8 cellular contexts compared by ENCODE assay signal in genomic region chr1:209805875-209806760, GRCh38. TPM values are rescaled to one million over a fixed set of nuclear protein-coding genes. Genes with fewer than 3 reads are reported as not detected.
DNase-seq lines count a peak whose midpoint lies in the region; ATAC-seq and TF ChIP-seq lines count a peak whose summit lies in the region.

Gene IRF6 (minus strand): TSS chr1:209806142. CDS start chr1:209801413, 4,729 bp downstream.

- POLR2A ChIA-PET in BJ (lab: Charles Lee), result no interaction called here

- peak; percentile 93 for ATAC-seq in GM19468 (IDR thresholded peaks at IDR 0.05; ENCODE audit: extremely low read depth, unreplicated experiment)
- ATAC-seq in body of pancreas, result peak; percentile 94

- no peaks in the 10 kb centered on the region for H3K36me3 Mint-ChIP-seq in T-helper 2 cell treated with Interferon-gamma antibody and Interleukin-4, amounts not matched to agents 5 μg/mL and 100 μg/mL, for 36 hours (ENCODE audit: low read depth)

- H3K9me3 ChIP-seq in body of pancreas (no peaks in the 10 kb centered on the region), iPS DF 6.9 (ENCODE audit: control insufficient read depth, insufficient read depth, low read length) (no peaks in the 10 kb centered on the region), skeletal muscle tissue (ENCODE audit: control insufficient read depth in 3 of 3, low read length in 3 of 3) (no peaks in the 10 kb centered on the region)

- peak within 1 kb of the TSS; percentile 44 for H3K4me3 Mint-ChIP-seq in T-helper 2 cell treated with Interferon-gamma antibody and Interleukin-4, amounts not matched to agents 5 μg/mL and 100 μg/mL, for 36 hours

- H3K4me1 ChIP-seq in body of pancreas (peaks cover 43% of the 10 kb centered on the region), iPS DF 6.9 (ENCODE audit: control insufficient read depth, insufficient read depth, low read length) (no peaks in the 10 kb centered on the region; the same call in 1 of the 2 replicates), skeletal muscle tissue (ENCODE audit: control insufficient read depth in 3 of 3, insufficient read depth in 3 of 3, low read length in 3 of 3) (peaks cover 8 to 16% (median 12%) of the 10 kb centered on the region in 3 donors)

- peaks cover 7% of the 10 kb centered on the region for H3K4me1 Mint-ChIP-seq in T-helper 2 cell treated with Interferon-gamma antibody and Interleukin-4, amounts not matched to agents 5 μg/mL and 100 μg/mL, for 36 hours (ENCODE audit: low read depth)

- WGBS in body of pancreas, 2 donors, result 1 to 6% methylated on average over 16 to 46 of the region's 46 CpGs
- no CpG with 5 or more reads among the region's 46 CpGs for WGBS in iPS DF 6.9 (ENCODE audit: insufficient coverage, insufficient read length)

- H3K27me3 ChIP-seq in BJ (ENCODE audit: control insufficient read depth, insufficient read depth, low read length), result no peaks in the 10 kb centered on the region; the same call in 1 of the 2 replicates
- no peaks in the 10 kb centered on the region for H3K27me3 ChIP-seq in body of pancreas
- H3K27me3 ChIP-seq in iPS DF 6.9 (ENCODE audit: control insufficient read depth, insufficient read depth, low read length), result no peaks in the 10 kb centered on the region
- peaks cover 0 to 16% (median 5%) of the 10 kb centered on the region in 3 donors for H3K27me3 ChIP-seq in skeletal muscle tissue (ENCODE audit: control insufficient read depth in 3 of 3, insufficient read depth in 3 of 3, low read length in 3 of 3)

- peak within 1 kb of the TSS; percentile 81 to 96 (median 94) for H3K27ac ChIP-seq in body of pancreas
- no peak within 1 kb of the TSS for H3K27ac ChIP-seq in iPS DF 6.9 (ENCODE audit: low read length)
- H3K27ac ChIP-seq in skeletal muscle tissue (ENCODE audit: low read depth, low read length), result no peak within 1 kb of the TSS

- intact Hi-C loops in body of pancreas (cut with DNase I), result no loop called here

- no peaks in the 10 kb centered on the region for H3K36me3 ChIP-seq in BJ (ENCODE audit: control insufficient read depth, insufficient read depth, low read length)
- H3K36me3 ChIP-seq in body of pancreas (replicated peaks in 1 of 2; ENCODE audit: insufficient read depth in 1 of 2, low read depth in 2 of 2), result no peaks in the 10 kb centered on the region
- no peaks in the 10 kb centered on the region for H3K36me3 ChIP-seq in iPS DF 6.9 (ENCODE audit: control insufficient read depth, insufficient read depth, low read length)
- no peaks in the 10 kb centered on the region for H3K36me3 ChIP-seq in skeletal muscle tissue (ENCODE audit: control insufficient read depth in 3 of 3, insufficient read depth in 3 of 3, low read length in 3 of 3)

- CTCF ChIA-PET in BJ (lab: Yijun Ruan, JAX), result interaction anchor here (1.9 kb wide), 1 partner anchor 17 kb away, joined by 7 read pairs; no protein-coding TSS in a partner anchor

- H3K4me3 ChIP-seq in BJ (ENCODE audit: low read depth, low read length), result peak within 1 kb of the TSS; percentile 30
- H3K4me3 ChIP-seq in body of pancreas, result peak within 1 kb of the TSS; percentile 41 to 48
- H3K4me3 ChIP-seq in iPS DF 6.9 (ENCODE audit: low read length), result peak within 1 kb of the TSS; percentile 76; the same call in 1 of the 2 replicates
- peak within 1 kb of the TSS in 2 of 3 donors; percentile 51 for H3K4me3 ChIP-seq in skeletal muscle tissue (ENCODE audit: low read length in 3 of 3)

- H3K27me3 Mint-ChIP-seq in T-helper 2 cell treated with Interferon-gamma antibody and Interleukin-4, amounts not matched to agents 5 μg/mL and 100 μg/mL, for 36 hours (ENCODE audit: low read depth), result peaks cover 7% of the 10 kb centered on the region

- H3K9ac ChIP-seq in skeletal muscle tissue (ENCODE audit: low read depth in 1 of 3, low read length in 3 of 3), result no peak within 1 kb of the TSS

- no peak for DNase-seq in BJ (ENCODE audit: low read depth)
- DNase-seq in HUDEP-2 (lab: John Stamatoyannopoulos, UW; ENCODE audit: unreplicated experiment in 76 of 76), result peak in 62 of 76 experiments; percentile 15 to 82 (median 64)
- no peak for DNase-seq in T-helper 2 cell treated with Interferon-gamma antibody and Interleukin-4, amounts not matched to agents 5 μg/mL and 100 μg/mL, for 36 hours (ENCODE audit: low spot score)
- DNase-seq in body of pancreas, result peak; percentile 97 to 98 (median 98)
- peak; percentile 92 for DNase-seq in iPS DF 6.9 (ENCODE audit: low read depth, low spot score)
- DNase-seq in putamen (ENCODE audit: low spot score), result no peak

- H3K9me3 Mint-ChIP-seq in T-helper 2 cell treated with Interferon-gamma antibody and Interleukin-4, amounts not matched to agents 5 μg/mL and 100 μg/mL, for 36 hours, result no peaks in the 10 kb centered on the region

- peak; percentile 98 to 99 (median 99) for TF ChIP-seq POLR2A in body of pancreas (IDR thresholded peaks at IDR 0.05)

- TF ChIP-seq CTCF in BJ (IDR thresholded peaks at IDR 0.05; ENCODE audit: insufficient read depth, low read depth, low read length), result no peak
- no peak for TF ChIP-seq CTCF in body of pancreas (IDR thresholded peaks at IDR 0.05)

- H3K27ac Mint-ChIP-seq in T-helper 2 cell treated with Interferon-gamma antibody and Interleukin-4, amounts not matched to agents 5 μg/mL and 100 μg/mL, for 36 hours, result no peak within 1 kb of the TSS

RNA-seq across cellular contexts. Expression of gene IRF6, which starts in this region (rescaled TPM):
- polyA plus RNA-seq in BJ (2011; rRNA removed), result 0.94 and 1.7 TPM in 2 replicates
- 1.5 and 2.1 TPM in 2 replicates for polyA minus RNA-seq in BJ (2011; rRNA and poly(A)+ RNA removed)
- total RNA-seq in body of pancreas (10 to 100 TPM; 13.2 to 20.0 TPM), skeletal muscle tissue (0.52 TPM)

Comparison
In these comparisons a context has a peak if more than half of its experiments do, and no peak if none do; other contexts are left out.
1. DNase-seq: peak in HUDEP-2 (62 of 76), body of pancreas (4 of 4) and iPS DF 6.9 (single experiment); none in BJ (single experiment), T-helper 2 cell treated with Interferon-gamma antibody and Interleukin-4, amounts not matched to agents 5 μg/mL and 100 μg/mL, for 36 hours (single experiment) and putamen (single experiment).
2. H3K27ac ChIP-seq: peak in body of pancreas (4 of 4); none in iPS DF 6.9 (single experiment) and skeletal muscle tissue (single experiment).
3. Peak in every context shown above with its lines, with median percentiles within 50 percentile points of each other: H3K4me3 ChIP-seq.